Comparison of ENCODE assay signal across 8 cellular contexts in genomic region chr19:1848399-1849131, GRCh38. TPM values are rescaled to one million over a fixed set of nuclear protein-coding genes. Genes with fewer than 3 reads are reported as not detected.
A peak's percentile ranks its signal among the peaks of the same experiment; 100 is the strongest.
DNase-seq lines count a peak whose midpoint lies in the region; ATAC-seq and TF ChIP-seq lines count a peak whose summit lies in the region.

REXO1 (minus strand) TSS chr19:1848483; CDS start chr19:1848358, 125 bp downstream.

- H3K36me3 Mint-ChIP-seq in T-helper 17 cell (ENCODE audit: low read depth) = no peaks in the 10 kb centered on the region

- WGBS in right cardiac atrium = 2% methylated on average over 60 of the region's 60 CpGs

- TF ChIP-seq POLR2A in GM15510 (IDR thresholded peaks at IDR 0.05; ENCODE audit: borderline replicate concordance, extremely low read depth, insufficient read length) (peak; percentile 73), vagina (IDR thresholded peaks at IDR 0.05) (peak in 1 of 2 donors; percentile 54)

- TF ChIP-seq CTCF in vagina (IDR thresholded peaks at IDR 0.05) = peak; percentile 73 to 92 (median 83)

- no peaks in the 10 kb centered on the region for H3K27me3 Mint-ChIP-seq in T-helper 17 cell

- no peaks in the 10 kb centered on the region for H3K36me3 ChIP-seq in vagina

- DNase-seq in NCI-H1694 treated with DMSO at 0.1 percent for 48 hours (lab: John Stamatoyannopoulos, UW) (peak; percentile 86), T-helper 17 cell (peak; percentile 93 to 99 (median 94)), amygdala (lab: John Stamatoyannopoulos, UW) (peak; percentile 26 to 98 (median 86)), right cardiac atrium (peak; percentile 94 to 98 (median 98)), putamen (ENCODE audit: low spot score) (peak; percentile 93), vagina (ENCODE audit: extremely low spot score in 2 of 2) (no peak)

- H3K4me1 ChIP-seq in right cardiac atrium (ENCODE audit: control insufficient read depth, insufficient read depth, low read length) (peaks cover 3% of the 10 kb centered on the region), vagina (peaks cover 63% of the 10 kb centered on the region)

- intact Hi-C loops in right cardiac atrium (cut with DNase I) (no loop called here), vagina (cut with DNase I) (no loop called here)

- H3K4me3 ChIP-seq in right cardiac atrium (ENCODE audit: low read length) (peak within 1 kb of the TSS; percentile 91), vagina (peak within 1 kb of the TSS; percentile 88 to 97)

- H3K4me1 Mint-ChIP-seq in T-helper 17 cell = peaks cover 28% of the 10 kb centered on the region

- H3K27me3 ChIP-seq in right cardiac atrium (ENCODE audit: control insufficient read depth, insufficient read depth) (no peaks in the 10 kb centered on the region), vagina (no peaks in the 10 kb centered on the region)

- H3K9me3 ChIP-seq in T-helper 17 cell (ENCODE audit: control insufficient read depth, low read length, poor library complexity, severe bottlenecking) (no peaks in the 10 kb centered on the region), right cardiac atrium (ENCODE audit: control insufficient read depth, low read length) (no peaks in the 10 kb centered on the region), vagina (no peaks in the 10 kb centered on the region)

- H3K27ac Mint-ChIP-seq in T-helper 17 cell = peak within 1 kb of the TSS; percentile 84

- H3K27ac ChIP-seq in right cardiac atrium (ENCODE audit: low read length) (peak within 1 kb of the TSS; percentile 93), vagina (peak within 1 kb of the TSS; percentile 98)

- H3K4me3 Mint-ChIP-seq in T-helper 17 cell = peak within 1 kb of the TSS; percentile 92

- ATAC-seq in HG02885 (IDR thresholded peaks at IDR 0.05; ENCODE audit: poor library complexity, unreplicated experiment) (peak; percentile 71), T-helper 17 cell (peak; percentile 82), right cardiac atrium (peak; percentile 78 to 83)

RNA-seq across cellular contexts. Expression of gene REXO1, which starts in this region (rescaled TPM):
- total RNA-seq in T-helper 17 cell (100 to 1,000 TPM in 1 of 2 donors, 10 to 100 TPM in 1; 98.7 to 107 TPM), right cardiac atrium (10 to 100 TPM; 12.8 to 22.1 (median 17.4) TPM), vagina (19.9 TPM)
- polyA plus RNA-seq in right cardiac atrium = 15.3 TPM

Comparison
In these comparisons a context has a peak if more than half of its experiments do, and no peak if none do; other contexts are left out.
1. DNase-seq: peak in NCI-H1694 treated with DMSO at 0.1 percent for 48 hours (single experiment), T-helper 17 cell (3 of 3), amygdala (56 of 56), right cardiac atrium (3 of 3) and putamen (single experiment); none in vagina (0 of 2).
2. Peak in every context shown above with its lines, with median percentiles within 50 percentile points of each other: ATAC-seq.